Comparison of ENCODE assay signal across 27 cellular contexts in the genomic region with DNA sequence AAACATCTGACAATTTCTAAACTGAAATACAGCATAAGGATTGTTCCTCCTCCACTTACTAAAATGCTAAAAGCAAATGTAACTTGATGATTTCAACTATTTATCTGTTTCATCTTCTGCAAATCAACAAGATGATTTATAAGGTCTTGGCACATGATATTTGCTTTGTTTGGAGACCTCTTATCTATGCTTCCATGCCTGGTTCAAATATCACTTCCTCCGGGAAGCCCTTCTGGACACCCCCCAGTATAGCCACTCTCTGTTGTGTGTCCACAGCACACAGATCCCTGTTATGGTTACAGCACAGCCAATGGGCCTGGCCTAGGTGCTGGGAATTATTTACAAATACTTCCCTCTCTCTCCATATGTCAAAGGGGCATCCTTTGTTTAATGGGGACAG.
DNase-seq lines count a peak whose midpoint lies in the region; ATAC-seq, FAIRE-seq and TF ChIP-seq lines count a peak whose summit lies in the region.
"Had no signal": no experiment of that assay in that cellular context is flagged by ENCODE, and none has a peak within 500 bp of the region (broad histone marks: within the 10 kb centered on the region; RNA-seq: fewer than 3 reads in every experiment).

No MANE protein-coding gene starts in this region.

- no peak overlapping the region for H2AFZ ChIP-seq in SK-N-SH (ENCODE audit: low read depth)

- H3K27ac ChIP-seq in SK-N-SH (ENCODE audit: low read depth in 2 of 2, low read length in 1 of 2) (no peak overlapping the region), endodermal cell (ENCODE audit: low read depth, low read length) (no peak overlapping the region)
- H3K27ac ChIP-seq: 22Rv1, KMS-11, SJCRH30 had no signal

- H3K9ac ChIP-seq in SK-N-SH (no peak overlapping the region), endodermal cell (ENCODE audit: extremely low read depth, low read length, poor library complexity, severe bottlenecking) (peak overlapping the region; percentile 7)
- H3K9ac ChIP-seq: KMS-11 had no signal

- H3K4me1 Mint-ChIP-seq in endodermal cell (peaks cover 26% of the 10 kb centered on the region), nephron (peaks cover 36% of the 10 kb centered on the region)
- H3K4me1 Mint-ChIP-seq: B cell; CD14-positive monocyte; CD8-positive, alpha-beta memory T cell had no signal

- H3K36me3 ChIP-seq in SK-N-SH (replicated peaks in 1 of 2; ENCODE audit: control insufficient read depth in 1 of 2, insufficient read depth in 2 of 2, low read length in 1 of 2), result no peaks in the 10 kb centered on the region
- peaks cover 46% of the 10 kb centered on the region for H3K36me3 ChIP-seq in endodermal cell (ENCODE audit: control insufficient read depth, insufficient read depth, low read length)
- H3K36me3 ChIP-seq: SJCRH30 had no signal

- no peaks in the 10 kb centered on the region for H3K9me2 ChIP-seq in SK-N-SH

- H3K27me3 ChIP-seq in SK-N-SH (ENCODE audit: insufficient read depth) (no peaks in the 10 kb centered on the region; the same call in 1 of the 2 replicates), endodermal cell (ENCODE audit: control insufficient read depth, insufficient read depth, low read length, poor library complexity, severe bottlenecking) (no peaks in the 10 kb centered on the region)

- ATAC-seq in SK-N-SH treated with all-trans-retinoic acid at 6 μM for 48 hours (no peak), HG03095 (IDR thresholded peaks at IDR 0.05; ENCODE audit: unreplicated experiment) (no peak)

- no peak overlapping the region for H3K4me3 ChIP-seq in SK-N-SH (ENCODE audit: low read depth in 2 of 2, low read length in 1 of 2)
- peak overlapping the region; percentile 15 for H3K4me3 ChIP-seq in endodermal cell (ENCODE audit: low read length)
- H3K4me3 ChIP-seq: SJCRH30 had no signal

- CTCF ChIA-PET in SK-N-SH (lab: Yijun Ruan, JAX), result interaction anchor here (0.9 to 1.1 kb wide), 2 partner anchors 68 to 92 kb away, joined by 3 read pairs; no protein-coding TSS in a partner anchor

- WGBS in SK-N-SH (ENCODE audit: low lambda C conversion rate), result 65% methylated on average over 1 of the region's 1 CpG
- 88 to 94% methylated on average over 1 of the region's 1 CpG for WGBS in endodermal cell (ENCODE audit: insufficient coverage in 1 of 2, insufficient read length in 1 of 2), 2 experiments

- peak; percentile 80 for FAIRE-seq in GM12892 (lab: Jason Lieb, UNC)
- FAIRE-seq: GM18507, HTR-8/SVneo, RCC 7860 had no signal

- no peaks in the 10 kb centered on the region for H4K20me1 ChIP-seq in SK-N-SH (ENCODE audit: insufficient read depth)

- no peak overlapping the region for H3K4me2 ChIP-seq in SK-N-SH
- H3K4me2 ChIP-seq: KMS-11 had no signal

- no peaks in the 10 kb centered on the region for H3F3A ChIP-seq in SK-N-SH (replicated peaks; ENCODE audit: insufficient read depth)

- peaks cover 9% of the 10 kb centered on the region for H3K36me3 Mint-ChIP-seq in endodermal cell (ENCODE audit: low read depth)
- no peaks in the 10 kb centered on the region for H3K36me3 Mint-ChIP-seq in nephron (ENCODE audit: low read depth)
- H3K36me3 Mint-ChIP-seq: CD14-positive monocyte had no signal

- TF ChIP-seq CTCF in SK-N-SH (IDR thresholded peaks at IDR 0.05) (no peak), endodermal cell (conservative IDR thresholded peaks at IDR 0.05) (no peak), nephron (IDR thresholded peaks at IDR 0.05; ENCODE audit: unreplicated experiment in 3 of 3) (no peak)

- H3K4me3 Mint-ChIP-seq in endodermal cell (no peak overlapping the region), nephron (peak overlapping the region in 2 of 3 experiments; percentile 5 to 6)
- H3K4me3 Mint-ChIP-seq: B cell; CD14-positive monocyte; CD8-positive, alpha-beta memory T cell had no signal

- no peaks in the 10 kb centered on the region for H3K79me2 ChIP-seq in SK-N-SH (ENCODE audit: insufficient read depth)

- no peak for DNase-seq in SK-N-SH
- DNase-seq in GM12892 (ENCODE audit: insufficient read length), result no peak
- DNase-seq in endodermal cell, result no peak
- no peak for DNase-seq in GF-D8 (lab: John Stamatoyannopoulos, UW)
- no peak for DNase-seq in NCI-H345 (lab: John Stamatoyannopoulos, UW)
- DNase-seq: CD8-positive, alpha-beta memory T cell; DMS79 treated with DMSO at 0.1 percent for 48 hours; H7; MM.1S; NCI-H1092; NCI-H1417 treated with DMSO at 0.1 percent for 48 hours; NCI-H1694 treated with DMSO at 0.1 percent for 48 hours; NCI-H2171 treated with DMSO at 0.1 percent for 48 hours; NCI-H446; NCI-H524 treated with DMSO at 0.1 percent for 48 hours; NCI-H774; SJCRH30 had no signal

- H3K9me3 ChIP-seq in SK-N-SH (no peaks in the 10 kb centered on the region), endodermal cell (ENCODE audit: control insufficient read depth, low read length) (no peaks in the 10 kb centered on the region)
- H3K9me3 ChIP-seq: SJCRH30 had no signal

- H3K4me1 ChIP-seq in SK-N-SH (ENCODE audit: control insufficient read depth in 1 of 2, insufficient read depth in 2 of 2, low read depth in 1 of 2, low read length in 1 of 2) (peaks cover 0 to 17% of the 10 kb centered on the region in 2 experiments; a peak in 1 of 4 replicates), endodermal cell (ENCODE audit: control insufficient read depth, insufficient read depth, low read length) (peaks cover 40% of the 10 kb centered on the region)
- H3K4me1 ChIP-seq: SJCRH30 had no signal

- no peak for TF ChIP-seq POLR2A in GM12892 (IDR thresholded peaks at IDR 0.05; ENCODE audit: low read depth, low read length)

- H3K27me3 Mint-ChIP-seq in endodermal cell (ENCODE audit: insufficient read depth) (no peaks in the 10 kb centered on the region), nephron (ENCODE audit: low read depth) (no peaks in the 10 kb centered on the region)
- H3K27me3 Mint-ChIP-seq: B cell had no signal

- no peak for TF ChIP-seq EP300 in SK-N-SH (IDR thresholded peaks at IDR 0.05; ENCODE audit: borderline replicate concordance in 1 of 2, low read depth in 1 of 2, low read length in 1 of 2)

- POLR2A ChIA-PET in SK-N-SH (lab: Yijun Ruan, JAX), result no interaction called here

- H3K9me3 Mint-ChIP-seq in endodermal cell, result no peaks in the 10 kb centered on the region
- H3K9me3 Mint-ChIP-seq in nephron, result no peaks in the 10 kb centered on the region
- H3K9me3 Mint-ChIP-seq: CD14-positive monocyte; CD8-positive, alpha-beta memory T cell had no signal

- H3K27ac Mint-ChIP-seq in endodermal cell (peak overlapping the region; percentile 0), nephron (no peak overlapping the region)
- H3K27ac Mint-ChIP-seq: B cell had no signal

- no peak for TF ChIP-seq RAD21 in SK-N-SH (IDR thresholded peaks at IDR 0.05; ENCODE audit: low read length)

TF ChIP-seq in SK-N-SH treated with all-trans-retinoic acid at 6 μM for 48 hours, 23 proteins besides CTCF, POLR2A, EP300 and RAD21:
- TF ChIP-seq ZFP3 (CRISPR knock-in tag; IDR thresholded peaks at IDR 0.05) (peak; percentile 92), ARNTL (CRISPR knock-in tag; IDR thresholded peaks at IDR 0.05; ENCODE audit: borderline replicate concordance, low read depth) (no peak)

TF ChIP-seq in SK-N-SH, 30 proteins besides CTCF, POLR2A, EP300 and RAD21:
- TF ChIP-seq, protein P1, sequence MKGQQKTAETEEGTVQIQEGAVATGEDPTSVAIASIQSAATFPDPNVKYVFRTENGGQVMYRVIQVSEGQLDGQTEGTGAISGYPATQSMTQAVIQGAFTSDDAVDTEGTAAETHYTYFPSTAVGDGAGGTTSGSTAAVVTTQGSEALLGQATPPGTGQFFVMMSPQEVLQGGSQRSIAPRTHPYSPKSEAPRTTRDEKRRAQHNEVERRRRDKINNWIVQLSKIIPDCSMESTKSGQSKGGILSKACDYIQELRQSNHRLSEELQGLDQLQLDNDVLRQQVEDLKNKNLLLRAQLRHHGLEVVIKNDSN (IDR thresholded peaks at IDR 0.05; ENCODE audit: borderline replicate concordance, low read depth), result no peak
- TF ChIP-seq TCF12 (IDR thresholded peaks at IDR 0.05) (no peak), MXI1 (IDR thresholded peaks at IDR 0.05; ENCODE audit: low read depth, low read length) (no peak), POLR2AphosphoS5 (IDR thresholded peaks at IDR 0.05; ENCODE audit: low read depth, low read length) (no peak), TAF1 (IDR thresholded peaks at IDR 0.05; ENCODE audit: borderline replicate concordance, low read depth, low read length) (no peak), JUND (IDR thresholded peaks at IDR 0.05) (no peak), ELF1 (IDR thresholded peaks at IDR 0.05) (no peak), SIN3A (IDR thresholded peaks at IDR 0.05; ENCODE audit: borderline replicate concordance, low read depth, low read length) (no peak)
- TF ChIP-seq, protein P2, sequence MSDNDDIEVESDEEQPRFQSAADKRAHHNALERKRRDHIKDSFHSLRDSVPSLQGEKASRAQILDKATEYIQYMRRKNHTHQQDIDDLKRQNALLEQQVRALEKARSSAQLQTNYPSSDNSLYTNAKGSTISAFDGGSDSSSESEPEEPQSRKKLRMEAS (IDR thresholded peaks at IDR 0.05; ENCODE audit: low read depth), result no peak
